ENCODE assay signal across 27 cellular contexts in genomic region chr6:117503211-117503610, GRCh38.
"Had no signal": no experiment of that assay in that cellular context is flagged by ENCODE, and none has a peak within 500 bp of the region (broad histone marks: within the 10 kb centered on the region; RNA-seq: fewer than 3 reads in every experiment).

No MANE protein-coding gene starts in this region.

- H3K4me1 Mint-ChIP-seq: memory B cell had no signal

- H2AFZ ChIP-seq: hepatocyte had no signal

- H3K27me3 ChIP-seq: body of pancreas, esophagus squamous epithelium, gastroesophageal sphincter, hepatocyte, right atrium auricular region, stomach, thyroid gland, upper lobe of left lung, vagina had no signal

- H3K36me3 Mint-ChIP-seq: activated naive CD8-positive, alpha-beta T cell; memory B cell; stimulated activated naive B cell treated with anti-CD40 and anti-IgM and Interleukin-4, amounts not matched to agents 10 μg/mL and 1 μg/mL and 100 μg/mL, for 72 hours had no signal

- H3K4me2 ChIP-seq: hepatocyte had no signal

- ATAC-seq: activated CD4-positive, alpha-beta T cell treated with anti-CD3 and anti-CD28 coated beads for 36 hours; activated CD8-positive, alpha-beta T cell treated with anti-CD3 and anti-CD28 coated beads, Interleukin-2, amount 10 ng/mL, durations not matched to agents 7 days and 5 days; activated T-cell treated with anti-CD3 and anti-CD28 coated beads, Interleukin-2, amount 50 U/mL, for 72 hours; body of pancreas; effector memory CD8-positive, alpha-beta T cell; gastroesophageal sphincter; left colon; naive thymus-derived CD4-positive, alpha-beta T cell; stimulated activated naive B cell treated with anti-CD40 and anti-IgM and Interleukin-4, amounts not matched to agents 10 μg/mL and 1 μg/mL and 100 μg/mL, for 72 hours had no signal

- H3K27me3 Mint-ChIP-seq: activated CD4-positive, alpha-beta T cell treated with anti-CD3 and anti-CD28 coated beads for 36 hours; effector memory CD8-positive, alpha-beta T cell; naive thymus-derived CD4-positive, alpha-beta T cell had no signal

- H3K27ac ChIP-seq: body of pancreas, esophagus squamous epithelium, gastroesophageal sphincter, hepatocyte, right atrium auricular region, stomach, thyroid gland, upper lobe of left lung, vagina had no signal

- H3K36me3 ChIP-seq: right atrium auricular region, thyroid gland had no signal

- DNase-seq: activated CD4-positive, alpha-beta T cell treated with anti-CD3 and anti-CD28 coated beads for 36 hours; activated CD4-positive, CD25-positive, alpha-beta regulatory T cell; activated CD8-positive, alpha-beta T cell treated with anti-CD3 and anti-CD28 coated beads, Interleukin-2, amount 10 ng/mL, durations not matched to agents 7 days and 5 days; activated naive CD4-positive, alpha-beta T cell treated with Interleukin-2 at 50 U/mL for 16 hours; activated T-cell treated with anti-CD3 and anti-CD28 coated beads for 4 hours; activated T-cell treated with anti-CD3 and anti-CD28 coated beads, Interleukin-2, amount 50 U/mL, for 72 hours; anterior cingulate cortex; body of pancreas; cortex of kidney; effector memory CD8-positive, alpha-beta T cell; esophagus squamous epithelium; kidney; left colon; midbrain; naive thymus-derived CD4-positive, alpha-beta T cell; stimulated activated CD4-positive, alpha-beta T cell treated with anti-CD3 and anti-CD28 coated beads, Interleukin-15, amount 100 ng/mL, for 24 hours; stimulated activated CD4-positive, alpha-beta T cell treated with anti-CD3 and anti-CD28 coated beads, Interleukin-2, amount 100 ng/mL, for 24 hours; stimulated activated naive B cell treated with anti-CD40 and anti-IgM and Interleukin-4, amounts not matched to agents 10 μg/mL and 1 μg/mL and 100 μg/mL, for 72 hours; stomach; thyroid gland; upper lobe of left lung had no signal

- H3K9me3 Mint-ChIP-seq: activated T-cell treated with anti-CD3 and anti-CD28 coated beads, Interleukin-2, amount 50 U/mL, for 72 hours; effector memory CD8-positive, alpha-beta T cell; memory B cell; naive thymus-derived CD4-positive, alpha-beta T cell; stimulated activated naive B cell treated with anti-CD40 and anti-IgM and Interleukin-4, amounts not matched to agents 10 μg/mL and 1 μg/mL and 100 μg/mL, for 72 hours had no signal

- H3K4me3 Mint-ChIP-seq: activated CD4-positive, alpha-beta T cell treated with anti-CD3 and anti-CD28 coated beads for 36 hours; activated CD8-positive, alpha-beta T cell treated with anti-CD3 and anti-CD28 coated beads, Interleukin-2, amount 10 ng/mL, durations not matched to agents 7 days and 5 days; activated naive CD8-positive, alpha-beta T cell; activated T-cell treated with anti-CD3 and anti-CD28 coated beads, Interleukin-2, amount 50 U/mL, for 72 hours; effector memory CD8-positive, alpha-beta T cell; memory B cell; naive thymus-derived CD4-positive, alpha-beta T cell; stimulated activated naive B cell treated with anti-CD40 and anti-IgM and Interleukin-4, amounts not matched to agents 10 μg/mL and 1 μg/mL and 100 μg/mL, for 72 hours had no signal

- H3K9me3 ChIP-seq: body of pancreas, esophagus squamous epithelium, gastroesophageal sphincter, right atrium auricular region, stomach, thyroid gland, upper lobe of left lung, vagina had no signal

- H3K4me3 ChIP-seq: body of pancreas, esophagus squamous epithelium, gastroesophageal sphincter, hepatocyte, right atrium auricular region, stomach, thyroid gland, upper lobe of left lung, vagina had no signal

- H3K27ac Mint-ChIP-seq: activated CD4-positive, alpha-beta T cell treated with anti-CD3 and anti-CD28 coated beads for 36 hours; activated CD8-positive, alpha-beta T cell treated with anti-CD3 and anti-CD28 coated beads, Interleukin-2, amount 10 ng/mL, durations not matched to agents 7 days and 5 days; activated naive CD8-positive, alpha-beta T cell; activated T-cell treated with anti-CD3 and anti-CD28 coated beads, Interleukin-2, amount 50 U/mL, for 72 hours; effector memory CD8-positive, alpha-beta T cell; memory B cell; naive thymus-derived CD4-positive, alpha-beta T cell; stimulated activated naive B cell treated with anti-CD40 and anti-IgM and Interleukin-4, amounts not matched to agents 10 μg/mL and 1 μg/mL and 100 μg/mL, for 72 hours had no signal

- FAIRE-seq: kidney had no signal
